Comparison of ENCODE assay signal across 26 cellular contexts in the genomic region with DNA sequence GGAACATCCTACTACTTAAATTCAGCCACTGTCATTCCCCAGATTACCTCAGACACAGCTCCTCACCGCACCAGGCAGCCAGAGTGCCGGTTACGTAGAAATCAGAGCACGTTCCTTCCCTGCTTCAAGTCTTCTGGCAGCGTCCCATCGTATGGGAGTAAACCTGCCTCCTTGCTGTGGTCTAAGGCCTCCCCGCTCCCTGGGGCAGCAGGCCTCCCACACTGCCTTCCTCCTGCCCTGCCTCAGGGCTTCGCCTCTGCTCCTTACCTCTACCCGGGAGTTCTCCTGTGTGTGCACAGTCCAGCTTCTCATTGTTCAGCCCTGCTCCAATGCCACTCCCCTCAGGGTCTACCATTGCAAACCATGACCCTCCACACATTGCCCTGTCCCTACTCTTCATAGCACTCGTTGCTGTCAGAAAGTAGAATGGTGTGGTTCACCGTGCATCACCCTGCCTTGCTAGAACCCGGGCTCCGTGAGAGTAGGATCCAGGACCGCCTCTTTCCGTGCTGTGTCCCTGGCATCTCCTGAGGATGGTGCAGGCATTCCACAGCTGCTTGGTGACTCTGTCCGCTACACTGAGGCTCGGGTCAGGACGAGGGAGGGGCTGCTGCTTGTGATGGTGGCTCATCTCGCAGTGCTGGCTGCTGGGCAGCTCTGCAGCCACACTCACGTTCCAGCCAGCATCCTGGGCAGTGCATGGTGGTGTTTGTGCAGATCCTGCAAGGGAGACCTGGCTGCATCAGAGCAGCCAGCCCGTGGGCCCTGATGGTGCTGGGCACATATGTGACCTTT.
"Had no signal": no experiment of that assay in that cellular context is flagged by ENCODE, and none has a peak within 500 bp of the region (broad histone marks: within the 10 kb centered on the region; RNA-seq: fewer than 3 reads in every experiment).

No MANE protein-coding gene starts in this region.

- H3K4me3 ChIP-seq: body of pancreas, cardiac muscle cell, hepatocyte, left lung, lung, right lobe of liver, tibial nerve, vagina had no signal

- H3K4me2 ChIP-seq: hepatocyte had no signal

- H3K9me3 Mint-ChIP-seq: activated CD4-positive, alpha-beta memory T cell treated with anti-CD3 and anti-CD28 coated beads, Interleukin-2, amount 10 ng/mL, durations not matched to agents 7 days and 5 days; activated CD4-positive, alpha-beta T cell treated with anti-CD3 and anti-CD28 coated beads, Interleukin-2, amount 10 ng/mL, durations not matched to agents 24 days and 14 days; activated naive CD4-positive, alpha-beta T cell treated with anti-CD3 and anti-CD28 coated beads for 36 hours; activated T-cell treated with anti-CD3 and anti-CD28 coated beads, Interleukin-2, amount 50 U/mL, for 72 hours; immature natural killer cell; natural killer cell had no signal

- ATAC-seq: activated T-cell treated with anti-CD3 and anti-CD28 coated beads, Interleukin-2, amount 50 U/mL, for 72 hours; body of pancreas; left lung; natural killer cell; right lobe of liver; T-helper 17 cell had no signal

- H3K4me3 Mint-ChIP-seq: activated CD4-positive, alpha-beta memory T cell treated with anti-CD3 and anti-CD28 coated beads, Interleukin-2, amount 10 ng/mL, durations not matched to agents 7 days and 5 days; activated CD4-positive, alpha-beta T cell treated with anti-CD3 and anti-CD28 coated beads, Interleukin-2, amount 10 ng/mL, durations not matched to agents 24 days and 14 days; activated naive CD4-positive, alpha-beta T cell treated with anti-CD3 and anti-CD28 coated beads for 36 hours; activated T-cell treated with anti-CD3 and anti-CD28 coated beads, Interleukin-2, amount 50 U/mL, for 72 hours; natural killer cell; T-helper 17 cell had no signal

- H3K27ac ChIP-seq: body of pancreas, cardiac muscle cell, hepatocyte, left lung, parathyroid adenoma, tibial nerve, vagina had no signal

- H3K27ac Mint-ChIP-seq: activated CD4-positive, alpha-beta memory T cell treated with anti-CD3 and anti-CD28 coated beads, Interleukin-2, amount 10 ng/mL, durations not matched to agents 7 days and 5 days; activated CD4-positive, alpha-beta T cell treated with anti-CD3 and anti-CD28 coated beads, Interleukin-2, amount 10 ng/mL, durations not matched to agents 24 days and 14 days; activated naive CD4-positive, alpha-beta T cell treated with anti-CD3 and anti-CD28 coated beads for 36 hours; activated T-cell treated with anti-CD3 and anti-CD28 coated beads, Interleukin-2, amount 50 U/mL, for 72 hours had no signal

- H3K27me3 Mint-ChIP-seq: activated CD4-positive, alpha-beta memory T cell treated with anti-CD3 and anti-CD28 coated beads, Interleukin-2, amount 10 ng/mL, durations not matched to agents 7 days and 5 days; activated CD4-positive, alpha-beta T cell treated with anti-CD3 and anti-CD28 coated beads, Interleukin-2, amount 10 ng/mL, durations not matched to agents 24 days and 14 days; T-helper 17 cell had no signal

- H3K79me2 ChIP-seq: hepatocyte, parathyroid adenoma had no signal

- H3K4me1 ChIP-seq: body of pancreas, left lung, parathyroid adenoma, vagina had no signal

- H3K27me3 ChIP-seq: body of pancreas, cardiac muscle cell, hepatocyte, left lung, right lobe of liver, tibial nerve, vagina had no signal

- DNase-seq: activated CD4-positive, alpha-beta memory T cell treated with anti-CD3 and anti-CD28 coated beads, Interleukin-2, amount 10 ng/mL, durations not matched to agents 7 days and 5 days; activated CD4-positive, alpha-beta T cell treated with anti-CD3 and anti-CD28 coated beads, Interleukin-2, amount 10 ng/mL, durations not matched to agents 24 days and 14 days; activated effector memory CD4-positive, alpha-beta T cell treated with Interleukin-2 at 50 U/mL for 16 hours; activated naive CD4-positive, alpha-beta T cell treated with anti-CD3 and anti-CD28 coated beads for 36 hours; activated T-cell treated with anti-CD3 and anti-CD28 coated beads, Interleukin-2, amount 50 U/mL, for 72 hours; anterior cingulate cortex; body of pancreas; dermis blood vessel endothelial cell; effector CD8-positive, alpha-beta T cell; foreskin melanocyte; immature natural killer cell; kidney glomerular epithelial cell; left lung; natural killer cell; right lobe of liver; small intestine; stimulated activated CD4-positive, alpha-beta T cell treated with anti-CD3 and anti-CD28 coated beads, Interleukin-15, amount 100 ng/mL, for 24 hours; stimulated activated naive CD4-positive, alpha-beta T cell; SW 1271; T-helper 17 cell had no signal

- H3K9ac ChIP-seq: parathyroid adenoma had no signal

- H2AFZ ChIP-seq: hepatocyte, parathyroid adenoma had no signal

- H3K9me3 ChIP-seq: body of pancreas, left lung, right lobe of liver, tibial nerve, vagina had no signal

- FAIRE-seq: small intestine had no signal
